19 cellular contexts compared by ENCODE assay signal in the genomic region with DNA sequence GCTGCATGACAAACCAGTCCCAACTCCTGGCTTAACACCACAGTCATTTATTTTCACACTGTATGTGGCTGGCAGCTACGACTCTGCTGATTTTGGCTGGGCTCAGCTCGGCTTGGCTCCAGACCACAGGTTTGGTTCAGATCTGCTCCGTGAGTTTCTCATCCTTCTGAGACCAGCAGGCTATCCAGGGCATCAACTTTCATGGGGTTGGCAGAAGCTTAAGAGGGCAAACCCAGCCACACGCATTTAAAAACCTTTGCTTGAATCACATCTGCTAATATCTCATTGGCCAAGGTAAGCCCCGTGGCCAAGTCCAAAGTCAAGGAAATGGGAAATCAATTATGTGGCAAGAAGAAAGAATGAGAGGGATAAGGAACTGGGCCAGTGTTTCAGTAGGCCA.
A peak's percentile ranks its signal among the peaks of the same experiment; 100 is the strongest.
DNase-seq lines count a peak whose midpoint lies in the region; FAIRE-seq and TF ChIP-seq lines count a peak whose summit lies in the region.
"Had no signal": no experiment of that assay in that cellular context is flagged by ENCODE, and none has a peak within 500 bp of the region (broad histone marks: within the 10 kb centered on the region; RNA-seq: fewer than 3 reads in every experiment).

No MANE protein-coding gene starts in this region.

- H3K4me3 ChIP-seq in H7 (ENCODE audit: insufficient read depth, low read depth, low read length) (no peak overlapping the region), bronchial epithelial cell (ENCODE audit: low read depth, low read length) (no peak overlapping the region), trophoblast cell (ENCODE audit: low read depth, low read length) (no peak overlapping the region)
- H3K4me3 ChIP-seq: BLaER1, GM12878, GM23248 had no signal

- no peaks in the 10 kb centered on the region for H3K79me1 ChIP-seq in trophoblast cell (ENCODE audit: low read length)

- H3K18ac ChIP-seq in trophoblast cell (ENCODE audit: low read length), result no peak overlapping the region

- H3K27ac ChIP-seq in trophoblast cell (ENCODE audit: low read depth, low read length), result no peak overlapping the region
- H3K27ac ChIP-seq: BLaER1, C4-2B, GM23248 had no signal

- H3K23ac ChIP-seq in trophoblast cell (ENCODE audit: low read length), result no peak overlapping the region

- no peaks in the 10 kb centered on the region for H3K27me3 ChIP-seq in H7 (ENCODE audit: control insufficient read depth, insufficient read depth, low read length)
- H3K27me3 ChIP-seq in bronchial epithelial cell (ENCODE audit: control insufficient read depth, insufficient read depth, low read length), result no peaks in the 10 kb centered on the region
- H3K27me3 ChIP-seq in trophoblast cell (ENCODE audit: insufficient read depth, low read length), result no peaks in the 10 kb centered on the region
- H3K27me3 ChIP-seq: BLaER1 had no signal

- no peak overlapping the region for H3K4me2 ChIP-seq in trophoblast cell (ENCODE audit: low read length)
- H3K4me2 ChIP-seq: BLaER1 had no signal

- DNase-seq in H7, result peak; percentile 4
- DNase-seq in bronchial epithelial cell (ENCODE audit: low read depth), result no peak
- DNase-seq in islet precursor cell, result peak; percentile 15
- no peak for DNase-seq in UCSD-AML1 (lab: John Stamatoyannopoulos, UW; ENCODE audit: unreplicated experiment)
- DNase-seq in COLO829 (ENCODE audit: low spot score), result no peak
- DNase-seq in trophoblast cell, result no peak
- DNase-seq: CD4-positive, CD25-positive, alpha-beta regulatory T cell; DMS 273 treated with DMSO at 0.1 percent for 48 hours; DMS79; EL; GDM1; GM23248; H9 had no signal

- H3K9me3 ChIP-seq in trophoblast cell (ENCODE audit: insufficient read depth, low read depth, low read length), result peaks cover 15% of the 10 kb centered on the region

- H2BK5ac ChIP-seq in trophoblast cell (ENCODE audit: low read depth, low read length, poor library complexity), result no peak overlapping the region

- no peaks in the 10 kb centered on the region for H3K36me3 ChIP-seq in H7 (replicated peaks; ENCODE audit: control insufficient read depth, insufficient read depth, low read length)
- H3K36me3 ChIP-seq in bronchial epithelial cell (ENCODE audit: control insufficient read depth, insufficient read depth, low read length), result no peaks in the 10 kb centered on the region
- no peaks in the 10 kb centered on the region for H3K36me3 ChIP-seq in trophoblast cell (ENCODE audit: control insufficient read depth in 1 of 2, insufficient read depth in 2 of 2, low read length in 2 of 2)
- H3K36me3 ChIP-seq: BLaER1 had no signal

- H2BK12ac ChIP-seq in trophoblast cell (ENCODE audit: low read length), result no peak overlapping the region

- no peaks in the 10 kb centered on the region for H3K79me2 ChIP-seq in trophoblast cell (ENCODE audit: control insufficient read depth, insufficient read depth, low read length, poor library complexity)

- H3K9ac ChIP-seq in trophoblast cell (ENCODE audit: low read length), result no peak overlapping the region
- H3K9ac ChIP-seq: BLaER1, GM23248 had no signal

- no peak overlapping the region for H2AFZ ChIP-seq in trophoblast cell (ENCODE audit: insufficient read depth, low read length, poor library complexity)
- H2AFZ ChIP-seq: GM23248 had no signal

- H4K91ac ChIP-seq in trophoblast cell (ENCODE audit: low read depth, low read length), result no peak overlapping the region

- H4K12ac ChIP-seq in trophoblast cell (ENCODE audit: low read depth, low read length), result no peak overlapping the region

- no peak overlapping the region for H2AK5ac ChIP-seq in trophoblast cell (ENCODE audit: low read length)

- no peak overlapping the region for H3K4ac ChIP-seq in trophoblast cell (ENCODE audit: low read depth, low read length)

- H3K14ac ChIP-seq in trophoblast cell (ENCODE audit: low read length), result no peak overlapping the region

- no peak overlapping the region for H4K8ac ChIP-seq in trophoblast cell (ENCODE audit: low read depth, low read length)

- H2BK120ac ChIP-seq in trophoblast cell (ENCODE audit: insufficient read depth, low read length, poor library complexity), result no peak overlapping the region

- TF ChIP-seq CTCF in bronchial epithelial cell (IDR thresholded peaks at IDR 0.05; ENCODE audit: insufficient read depth, low read length, severe bottlenecking), result no peak

- peak; percentile 60 for FAIRE-seq in bronchial epithelial cell (lab: Jason Lieb, UNC)
- FAIRE-seq: D721Med, GM12878, GM19239, H1 had no signal

- no CpG with 5 or more reads among the region's 5 CpGs for WGBS in trophoblast cell (ENCODE audit: extremely low coverage, insufficient coverage, insufficient read length)

- H3K4me1 ChIP-seq in trophoblast cell (ENCODE audit: control insufficient read depth in 1 of 2, insufficient read depth in 2 of 2, low read length in 2 of 2), result no peaks in the 10 kb centered on the region

Comparison
In these comparisons a context has a peak if more than half of its experiments do, and no peak if none do; other contexts are left out.
1. DNase-seq: peak in H7 (single experiment) and islet precursor cell (single experiment); none in bronchial epithelial cell (single experiment), UCSD-AML1 (single experiment), COLO829 (single experiment) and trophoblast cell (0 of 2).